ENCODE assay signal across 9 cellular contexts in genomic region chr3:193240850-193241706, GRCh38. TPM values are rescaled to one million over a fixed set of nuclear protein-coding genes. Genes with fewer than 3 reads are reported as not detected.
DNase-seq lines count a peak whose midpoint lies in the region; ATAC-seq and TF ChIP-seq lines count a peak whose summit lies in the region.
"Had no signal": no experiment of that assay in that cellular context is flagged by ENCODE, and none has a peak within 500 bp of the region (broad histone marks: within the 10 kb centered on the region; RNA-seq: fewer than 3 reads in every experiment).

PLAAT1 (plus strand) TSS chr3:193241222; CDS start chr3:193255651, 14,429 bp downstream.

- H3K27me3 ChIP-seq in cardiac muscle cell = no peaks in the 10 kb centered on the region
- H3K27me3 ChIP-seq in parathyroid adenoma (ENCODE audit: control insufficient read depth, insufficient read depth, low read length) = no peaks in the 10 kb centered on the region
- H3K27me3 ChIP-seq: BLaER1 treated with 17β-estradiol and CSF1 and Interleukin-3, amounts not matched to agents 10 nM and 100 nM had no signal

- TF ChIP-seq CTCF in cardiac muscle cell (IDR thresholded peaks at IDR 0.05; ENCODE audit: low read depth, low read length) (no peak), parathyroid adenoma (IDR thresholded peaks at IDR 0.05) (no peak)

- H3K4me1 ChIP-seq in cardiac muscle cell (ENCODE audit: low read depth) = peaks cover 22% of the 10 kb centered on the region
- H3K4me1 ChIP-seq in parathyroid adenoma = no peaks in the 10 kb centered on the region
- H3K4me1 ChIP-seq: BLaER1 treated with 17β-estradiol and CSF1 and Interleukin-3, amounts not matched to agents 10 nM and 100 nM had no signal

- H3K4me3 ChIP-seq in cardiac muscle cell (peak within 1 kb of the TSS; percentile 51), parathyroid adenoma (ENCODE audit: low read depth, low read length) (peak within 1 kb of the TSS; percentile 74)
- H3K4me3 ChIP-seq: BLaER1 treated with 17β-estradiol and CSF1 and Interleukin-3, amounts not matched to agents 10 nM and 100 nM had no signal

- ATAC-seq in HG02798 (IDR thresholded peaks at IDR 0.05; ENCODE audit: poor library complexity, unreplicated experiment) = peak; percentile 43

- peak within 1 kb of the TSS; percentile 62 for H3K4me3 Mint-ChIP-seq in activated naive CD8-positive, alpha-beta T cell

- H3K27ac ChIP-seq in cardiac muscle cell = peak within 1 kb of the TSS; percentile 93
- peak within 1 kb of the TSS; percentile 59 for H3K27ac ChIP-seq in parathyroid adenoma
- H3K27ac ChIP-seq: BLaER1 treated with 17β-estradiol and CSF1 and Interleukin-3, amounts not matched to agents 10 nM and 100 nM had no signal

- H3K9me3 Mint-ChIP-seq in activated naive CD8-positive, alpha-beta T cell (ENCODE audit: low read depth) = no peaks in the 10 kb centered on the region

- peak within 1 kb of the TSS; percentile 96 for H2AFZ ChIP-seq in parathyroid adenoma

- H3K4me1 Mint-ChIP-seq in activated naive CD8-positive, alpha-beta T cell (ENCODE audit: low read depth) = peaks cover 5% of the 10 kb centered on the region

- H3K79me2 ChIP-seq in parathyroid adenoma = no peaks in the 10 kb centered on the region

- H3K36me3 Mint-ChIP-seq in activated naive CD8-positive, alpha-beta T cell = no peaks in the 10 kb centered on the region

- peak within 1 kb of the TSS; percentile 5 for H3K9ac ChIP-seq in parathyroid adenoma
- H3K9ac ChIP-seq: BLaER1 treated with 17β-estradiol and CSF1 and Interleukin-3, amounts not matched to agents 10 nM and 100 nM had no signal

- no peaks in the 10 kb centered on the region for H3K9me3 ChIP-seq in cardiac muscle cell (ENCODE audit: low read depth)
- no peaks in the 10 kb centered on the region for H3K9me3 ChIP-seq in parathyroid adenoma (ENCODE audit: control insufficient read depth, low read length)

- H3K27me3 Mint-ChIP-seq in activated naive CD8-positive, alpha-beta T cell = peaks cover 31% of the 10 kb centered on the region

- DNase-seq in activated CD4-positive, alpha-beta T cell treated with anti-CD3 and anti-CD28 coated beads for 48 hours = peak; percentile 50
- DNase-seq in activated CD4-positive, alpha-beta T cell treated with anti-CD3 and anti-CD28 coated beads for 1 hour = no peak
- DNase-seq in NCI-H2171 treated with DMSO at 0.1 percent for 48 hours (lab: John Stamatoyannopoulos, UW) (peak; percentile 81), cardiac muscle cell (ENCODE audit: low read depth in 1 of 2, low spot score in 1 of 2) (peak; percentile 76 to 93), SIG-M5 treated with dmso at 0.1 percent for 504 hours (lab: John Stamatoyannopoulos, UW; ENCODE audit: unreplicated experiment) (no peak)

- H3K36me3 ChIP-seq in cardiac muscle cell (no peaks in the 10 kb centered on the region), parathyroid adenoma (ENCODE audit: control insufficient read depth, insufficient read depth, low read length) (no peaks in the 10 kb centered on the region)
- H3K36me3 ChIP-seq: BLaER1 treated with 17β-estradiol and CSF1 and Interleukin-3, amounts not matched to agents 10 nM and 100 nM had no signal

- H3K4me2 ChIP-seq in parathyroid adenoma (ENCODE audit: low read length) = peak within 1 kb of the TSS; percentile 91
- H3K4me2 ChIP-seq: BLaER1 treated with 17β-estradiol and CSF1 and Interleukin-3, amounts not matched to agents 10 nM and 100 nM had no signal

- H3K27ac Mint-ChIP-seq in activated naive CD8-positive, alpha-beta T cell = no peak within 1 kb of the TSS

RNA-seq across cellular contexts. Expression of gene PLAAT1, which starts in this region (rescaled TPM):
- total RNA-seq in cardiac muscle cell = 35.4 and 44.1 TPM in 2 replicates
- 37.6 and 39.2 TPM in 2 replicates for polyA plus RNA-seq in cardiac muscle cell

Comparison
In these comparisons a context has a peak if more than half of its experiments do, and no peak if none do; other contexts are left out.
1. DNase-seq: peak in activated CD4-positive, alpha-beta T cell treated with anti-CD3 and anti-CD28 coated beads for 48 hours (single experiment), NCI-H2171 treated with DMSO at 0.1 percent for 48 hours (single experiment) and cardiac muscle cell (2 of 2); none in activated CD4-positive, alpha-beta T cell treated with anti-CD3 and anti-CD28 coated beads for 1 hour (single experiment) and SIG-M5 treated with dmso at 0.1 percent for 504 hours (single experiment).